Comparison of ENCODE assay signal across 9 cellular contexts in genomic region chr3:179929091-179929529, GRCh38.
DNase-seq lines count a peak whose midpoint lies in the region; ATAC-seq and TF ChIP-seq lines count a peak whose summit lies in the region.
"Had no signal": no experiment of that assay in that cellular context is flagged by ENCODE, and none has a peak within 500 bp of the region (broad histone marks: within the 10 kb centered on the region; RNA-seq: fewer than 3 reads in every experiment).

No MANE protein-coding gene starts in this region.

- CTCF ChIA-PET in AG04450 (lab: Charles Lee): interaction anchor here (0.6 to 7.4 kb wide), 67 partner anchors 11 to 1383 kb away, joined by 3 to 172 read pairs (median 4); partner anchors contain the start of genes CCDC39 and TTC14

- in situ Hi-C loops in GM13977 (cut with MboI; ENCODE audit: low pct_unique_long_range_greater_than_20kb, low sequenced_read_pairs, unreplicated experiment): loop anchor here (25.0 kb wide), 1 partner anchor 683 kb away; the partner anchor contains the start of gene TTC14

- ATAC-seq in HG03432 (IDR thresholded peaks at IDR 0.05; ENCODE audit: unreplicated experiment): peak; percentile 43
- ATAC-seq in GM18520 (IDR thresholded peaks at IDR 0.05; ENCODE audit: unreplicated experiment): no peak

- H3K4me3 ChIP-seq in AG04450 (ENCODE audit: low read depth, low read length) (no peak overlapping the region), fibroblast of lung (replicated peaks in 1 of 4; ENCODE audit: control extremely low read depth in 1 of 4, insufficient read depth in 1 of 4, low read depth in 3 of 4, low read length in 4 of 4) (no peak overlapping the region), osteoblast (ENCODE audit: insufficient read depth, low read length) (no peak overlapping the region)

- H2AFZ ChIP-seq in fibroblast of lung (ENCODE audit: low read length): no peak overlapping the region
- H2AFZ ChIP-seq in osteoblast (ENCODE audit: low read length): no peak overlapping the region

- H3K27ac ChIP-seq in AG04450 (ENCODE audit: low read depth, low read length) (no peak overlapping the region), fibroblast of lung (ENCODE audit: insufficient read depth, low read length) (no peak overlapping the region), osteoblast (ENCODE audit: low read depth, low read length) (no peak overlapping the region)
- H3K27ac ChIP-seq: neutrophil had no signal

- H3K9me3 ChIP-seq in AG04450 (ENCODE audit: control insufficient read depth, insufficient read depth, low read length) (no peaks in the 10 kb centered on the region), fibroblast of lung (ENCODE audit: control insufficient read depth, insufficient read depth, low read depth, low read length) (no peaks in the 10 kb centered on the region), osteoblast (ENCODE audit: low read depth, low read length) (no peaks in the 10 kb centered on the region)
- H3K9me3 ChIP-seq: neutrophil had no signal

- no peaks in the 10 kb centered on the region for H4K20me1 ChIP-seq in fibroblast of lung (ENCODE audit: control insufficient read depth, extremely low read depth, insufficient read depth, low read length)
- no peaks in the 10 kb centered on the region for H4K20me1 ChIP-seq in osteoblast (ENCODE audit: insufficient read depth, low read length)

- H3K27me3 ChIP-seq in AG04450 (ENCODE audit: control insufficient read depth, insufficient read depth, low read length) (no peaks in the 10 kb centered on the region), fibroblast of lung (ENCODE audit: control insufficient read depth, insufficient read depth, low read length) (no peaks in the 10 kb centered on the region), osteoblast (ENCODE audit: insufficient read depth, low read length) (no peaks in the 10 kb centered on the region)

- H3K9ac ChIP-seq in fibroblast of lung (ENCODE audit: insufficient read depth, low read length): no peak overlapping the region

- DNase-seq in AG04450 (ENCODE audit: low read depth, low spot score): peak; percentile 36
- DNase-seq in GM13977 (ENCODE audit: low spot score): peak; percentile 43
- DNase-seq in NCI-H526 treated with DMSO at 0.1 percent for 48 hours (lab: John Stamatoyannopoulos, UW): peak; percentile 58
- DNase-seq in activated CD8-positive, alpha-beta memory T cell treated with anti-CD3 and anti-CD28 coated beads for 24 hours: peak; percentile 61
- DNase-seq in fibroblast of lung (ENCODE audit: low read depth in 2 of 2): peak; percentile 59 to 67
- DNase-seq in osteoblast (ENCODE audit: insufficient read length, low spot score, missing footprints): peak; percentile 81

- H3K36me3 ChIP-seq in fibroblast of lung (ENCODE audit: control insufficient read depth, insufficient read depth, low read length) (no peaks in the 10 kb centered on the region), osteoblast (ENCODE audit: insufficient read depth, low read length) (no peaks in the 10 kb centered on the region)
- H3K36me3 ChIP-seq: neutrophil had no signal

- POLR2A ChIA-PET in AG04450 (lab: Yijun Ruan, JAX): interaction anchor here (0.9 to 1.0 kb wide), 2 partner anchors 667 to 673 kb away, joined by 3 read pairs; partner anchors contain the start of gene TTC14

- no peaks in the 10 kb centered on the region for H3K4me1 ChIP-seq in fibroblast of lung (ENCODE audit: control insufficient read depth, extremely low read depth, insufficient read depth, low read length)
- no peaks in the 10 kb centered on the region for H3K4me1 ChIP-seq in osteoblast (ENCODE audit: insufficient read depth, low read length)

- TF ChIP-seq CTCF in AG04450 (IDR thresholded peaks at IDR 0.05; ENCODE audit: low read depth, low read length): peak; percentile 91
- TF ChIP-seq CTCF in GM13977 (IDR thresholded peaks at IDR 0.05; ENCODE audit: extremely low read depth, insufficient read depth, missing control alignments): peak; percentile 83
- TF ChIP-seq CTCF in fibroblast of lung (conservative IDR thresholded peaks at IDR 0.05 in 1 of 2, IDR thresholded peaks at IDR 0.05 in 1 of 2; ENCODE audit: low read depth in 1 of 2, low read length in 2 of 2): peak; percentile 82 to 83
- TF ChIP-seq CTCF in osteoblast (IDR thresholded peaks at IDR 0.05; ENCODE audit: extremely low read depth, low read depth, low read length): peak; percentile 82

- no peaks in the 10 kb centered on the region for H3K79me2 ChIP-seq in fibroblast of lung (ENCODE audit: control insufficient read depth, insufficient read depth, low read length)
- no peaks in the 10 kb centered on the region for H3K79me2 ChIP-seq in osteoblast (ENCODE audit: insufficient read depth, low read length)

- H3K4me2 ChIP-seq in fibroblast of lung (ENCODE audit: extremely low read depth, insufficient read depth, low read length) (no peak overlapping the region), osteoblast (ENCODE audit: insufficient read depth, low read length) (no peak overlapping the region)
